In the genomic region with DNA sequence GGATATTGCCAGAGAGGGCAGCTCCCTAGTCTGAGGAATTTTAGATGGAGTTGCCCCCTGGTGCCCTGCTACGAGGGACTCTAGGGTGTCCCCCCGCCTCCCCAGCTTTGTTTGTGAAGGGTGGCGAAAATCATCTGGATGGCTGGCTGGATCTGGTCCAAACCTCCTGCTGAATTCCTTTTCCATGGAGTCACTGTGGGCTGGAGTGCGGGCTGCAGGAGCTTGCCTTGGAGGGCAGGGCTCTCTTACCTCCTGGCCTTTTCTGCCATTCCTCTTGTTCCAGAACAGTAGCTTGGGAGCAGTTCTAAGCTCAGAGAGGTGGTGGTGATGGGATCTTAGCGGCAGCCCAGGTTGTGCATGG, we compare ENCODE assay signal across 9 cellular contexts. TPM values are rescaled to one million over a fixed set of nuclear protein-coding genes. Genes with fewer than 3 reads are reported as not detected.
DNase-seq lines count a peak whose midpoint lies in the region; ATAC-seq and TF ChIP-seq lines count a peak whose summit lies in the region.
"Had no signal": no experiment of that assay in that cellular context is flagged by ENCODE, and none has a peak within 500 bp of the region (broad histone marks: within the 10 kb centered on the region; RNA-seq: fewer than 3 reads in every experiment).

No MANE protein-coding gene starts in this region.

- TF ChIP-seq CTCF in BE2C (IDR thresholded peaks at IDR 0.05; ENCODE audit: low read depth, low read length), result no peak
- TF ChIP-seq CTCF in fibroblast of lung (conservative IDR thresholded peaks at IDR 0.05 in 1 of 2, IDR thresholded peaks at IDR 0.05 in 1 of 2; ENCODE audit: low read depth in 1 of 2, low read length in 2 of 2), result no peak
- TF ChIP-seq CTCF in omental fat pad (IDR thresholded peaks at IDR 0.05), result no peak
- no peak for TF ChIP-seq CTCF in WTC11 (IDR thresholded peaks at IDR 0.05)

- POLR2A ChIA-PET in WTC11 (lab: Charles Lee), result interaction anchor here (0.8 kb wide), 1 partner anchor 58 kb away, joined by 3 read pairs; the partner anchor contains the start of gene RBM22

- H3K4me3 Mint-ChIP-seq in WTC11, result no peak overlapping the region
- H3K4me3 Mint-ChIP-seq in activated naive CD4-positive, alpha-beta T cell treated with anti-CD3 and anti-CD28 coated beads for 36 hours, result no peak overlapping the region

- peak overlapping the region; percentile 88 for H3K4me2 ChIP-seq in fibroblast of lung (ENCODE audit: extremely low read depth, insufficient read depth, low read length)

- H3K9ac ChIP-seq in fibroblast of lung (ENCODE audit: insufficient read depth, low read length), result no peak overlapping the region

- H3K36me3 ChIP-seq in BE2C, result no peaks in the 10 kb centered on the region
- no peaks in the 10 kb centered on the region for H3K36me3 ChIP-seq in fibroblast of lung (ENCODE audit: control insufficient read depth, insufficient read depth, low read length)

- DNase-seq in BE2C (peak; percentile 50), RKO (ENCODE audit: low spot score) (peak; percentile 60), fibroblast of lung (ENCODE audit: low read depth in 2 of 2) (peak; percentile 85 to 93), omental fat pad (ENCODE audit: low spot score) (no peak), WTC11 (ENCODE audit: low spot score) (no peak)
- no peak for DNase-seq in activated naive CD4-positive, alpha-beta T cell treated with anti-CD3 and anti-CD28 coated beads for 36 hours
- DNase-seq in stimulated activated CD4-positive, alpha-beta T cell treated with anti-CD3 and anti-CD28 coated beads, Interleukin-12 subunit alpha, Interleukin-12 subunit beta, amount 100 ng/mL, for 4 hours, result no peak
- DNase-seq: stimulated activated naive CD4-positive, alpha-beta T cell treated with Interleukin-2 at 50 U/mL for 16 hours had no signal

- H3K27me3 Mint-ChIP-seq in WTC11 (ENCODE audit: low read depth), result no peaks in the 10 kb centered on the region
- H3K27me3 Mint-ChIP-seq in activated naive CD4-positive, alpha-beta T cell treated with anti-CD3 and anti-CD28 coated beads for 36 hours (ENCODE audit: low read depth), result no peaks in the 10 kb centered on the region

- no peak overlapping the region for H2AFZ ChIP-seq in fibroblast of lung (ENCODE audit: low read length)

- H4K20me1 ChIP-seq in fibroblast of lung (ENCODE audit: control insufficient read depth, extremely low read depth, insufficient read depth, low read length), result no peaks in the 10 kb centered on the region

- peak overlapping the region; percentile 89 for H3K27ac ChIP-seq in fibroblast of lung (ENCODE audit: insufficient read depth, low read length)

- H3K4me1 Mint-ChIP-seq in WTC11, result peaks cover 40% of the 10 kb centered on the region
- H3K4me1 Mint-ChIP-seq in activated naive CD4-positive, alpha-beta T cell treated with anti-CD3 and anti-CD28 coated beads for 36 hours (ENCODE audit: low read depth), result no peaks in the 10 kb centered on the region

- no peaks in the 10 kb centered on the region for H3K9me3 ChIP-seq in BE2C
- no peaks in the 10 kb centered on the region for H3K9me3 ChIP-seq in fibroblast of lung (ENCODE audit: control insufficient read depth, insufficient read depth, low read depth, low read length)

- H3K4me3 ChIP-seq in BE2C (ENCODE audit: low read depth, low read length) (no peak overlapping the region), fibroblast of lung (replicated peaks in 1 of 4; ENCODE audit: control extremely low read depth in 1 of 4, insufficient read depth in 1 of 4, low read depth in 3 of 4, low read length in 4 of 4) (peak overlapping the region in 3 of 4 experiments; percentile 37 to 59 (median 51))

- intact Hi-C loops in activated naive CD4-positive, alpha-beta T cell treated with anti-CD3 and anti-CD28 coated beads for 36 hours (cut with micrococcal nuclease), result no loop called here

- ATAC-seq in omental fat pad (ENCODE audit: low FRiP score), result peak; percentile 52
- ATAC-seq in WTC11, result no peak
- ATAC-seq in HG03108 (IDR thresholded peaks at IDR 0.05; ENCODE audit: unreplicated experiment), result no peak

- H3K36me3 Mint-ChIP-seq in WTC11, result no peaks in the 10 kb centered on the region
- no peaks in the 10 kb centered on the region for H3K36me3 Mint-ChIP-seq in activated naive CD4-positive, alpha-beta T cell treated with anti-CD3 and anti-CD28 coated beads for 36 hours (ENCODE audit: low read depth)

- CTCF ChIA-PET in WTC11 (lab: Charles Lee), result interaction anchor here (0.8 to 1.3 kb wide), 6 partner anchors 13 to 83 kb away, joined by 3 to 4 read pairs (median 3); no protein-coding TSS in a partner anchor
- CTCF ChIA-PET in activated naive CD4-positive, alpha-beta T cell treated with anti-CD3 and anti-CD28 coated beads for 36 hours (lab: Charles Lee), result interaction anchor here (1.2 to 1.3 kb wide), 2 partner anchors 12 to 15 kb away, joined by 4 read pairs; no protein-coding TSS in a partner anchor

- H3K4me1 ChIP-seq in BE2C (peaks cover 67% of the 10 kb centered on the region), fibroblast of lung (ENCODE audit: control insufficient read depth, extremely low read depth, insufficient read depth, low read length) (peaks cover 64% of the 10 kb centered on the region)

- H3K27me3 ChIP-seq in BE2C (no peaks in the 10 kb centered on the region), fibroblast of lung (ENCODE audit: control insufficient read depth, insufficient read depth, low read length) (no peaks in the 10 kb centered on the region)

- no peak overlapping the region for H3K27ac Mint-ChIP-seq in WTC11
- H3K27ac Mint-ChIP-seq in activated naive CD4-positive, alpha-beta T cell treated with anti-CD3 and anti-CD28 coated beads for 36 hours, result no peak overlapping the region

- H3K9me3 Mint-ChIP-seq in WTC11, result no peaks in the 10 kb centered on the region
- no peaks in the 10 kb centered on the region for H3K9me3 Mint-ChIP-seq in activated naive CD4-positive, alpha-beta T cell treated with anti-CD3 and anti-CD28 coated beads for 36 hours

- no peaks in the 10 kb centered on the region for H3K79me2 ChIP-seq in fibroblast of lung (ENCODE audit: control insufficient read depth, insufficient read depth, low read length)

TF ChIP-seq in WTC11, 78 proteins besides CTCF, POLR2A, EP300 and RAD21:
- TF ChIP-seq JUN (CRISPR knock-in tag; IDR thresholded peaks at IDR 0.05) (no peak), TEAD4 (CRISPR knock-in tag; IDR thresholded peaks at IDR 0.05) (no peak), GRHL2 (CRISPR knock-in tag; IDR thresholded peaks at IDR 0.05; ENCODE audit: insufficient replicate concordance, severe bottlenecking) (no peak), ZNF423 (CRISPR knock-in tag; IDR thresholded peaks at IDR 0.05) (no peak), ATF3 (CRISPR knock-in tag; conservative IDR thresholded peaks at IDR 0.05) (no peak), OVOL2 (CRISPR knock-in tag; IDR thresholded peaks at IDR 0.05; ENCODE audit: borderline replicate concordance) (no peak), CREB1 (CRISPR knock-in tag; IDR thresholded peaks at IDR 0.05) (no peak)

RNA-seq across cellular contexts. Expression of gene SYNPO, which starts 2.1 kb away (rescaled TPM):
- 35.2 TPM for polyA plus RNA-seq in BE2C (2012; ENCODE audit: insufficient read depth, insufficient read length, low read depth)
- total RNA-seq in fibroblast of lung (5.6 and 6.6 TPM in 2 replicates), omental fat pad (10 to 100 TPM; 12.2 to 43.6 (median 26.1) TPM), WTC11 (2021) (2.1 to 2.7 TPM (median 2.6 TPM) in 3 replicates)
- polyA plus RNA-seq in fibroblast of lung, result 9.8 and 10.5 TPM in 2 replicates
- 25.0 and 50.9 TPM in 2 replicates for polyA plus RNA-seq in fibroblast of lung (2012)
- 115 and 181 TPM in 2 replicates for polyA minus RNA-seq in fibroblast of lung (ENCODE audit: low replicate concordance)
- under 1 TPM; 0.14 to 0.17 TPM for total RNA-seq in activated naive CD4-positive, alpha-beta T cell treated with anti-CD3 and anti-CD28 coated beads for 36 hours

RNA-seq across cellular contexts. Expression of gene MYOZ3, which starts 18.5 kb away (rescaled TPM):
- 1.4 TPM for polyA plus RNA-seq in BE2C (2012; ENCODE audit: insufficient read depth, insufficient read length, low read depth)
- total RNA-seq in fibroblast of lung (0.33 and 0.77 TPM in 2 replicates), omental fat pad (1 to 10 TPM in 1 of 4 donors, under 1 TPM in 2, not detected in 1; 0.28 to 1.7 (median 0.56) TPM), WTC11 (2021) (11.6 to 14.5 TPM (median 13.7 TPM) in 3 replicates)
- polyA plus RNA-seq in fibroblast of lung, result 0.14 and 0.26 TPM in 2 replicates
- 0.14 and 0.17 TPM in 2 replicates for polyA plus RNA-seq in fibroblast of lung (2012)
- polyA minus RNA-seq in fibroblast of lung (ENCODE audit: low replicate concordance), result 2.4 TPM in 1 of 2 replicates, not detected in the other
- under 1 TPM; 0.17 to 0.49 TPM for total RNA-seq in activated naive CD4-positive, alpha-beta T cell treated with anti-CD3 and anti-CD28 coated beads for 36 hours

RNA-seq across cellular contexts. Expression of gene RBM22, which starts 58.3 kb away (rescaled TPM):
- polyA plus RNA-seq in BE2C (2012; ENCODE audit: insufficient read depth, insufficient read length, low read depth), result 125 TPM
- 14.1 and 15.4 TPM in 2 replicates for total RNA-seq in fibroblast of lung
- polyA plus RNA-seq in fibroblast of lung, result 36.7 and 51.5 TPM in 2 replicates
- polyA plus RNA-seq in fibroblast of lung (2012), result 22.6 and 26.7 TPM in 2 replicates
- polyA minus RNA-seq in fibroblast of lung (ENCODE audit: low replicate concordance), result 11.7 and 13.3 TPM in 2 replicates
- 10 to 100 TPM; 38.3 to 42.0 (median 40.5) TPM for total RNA-seq in omental fat pad
- total RNA-seq in WTC11 (2021), result 28.7 to 34.0 TPM (median 31.6 TPM) in 3 replicates
- total RNA-seq in activated naive CD4-positive, alpha-beta T cell treated with anti-CD3 and anti-CD28 coated beads for 36 hours, result 10 to 100 TPM; 86.2 to 88.2 TPM

Comparison
In these comparisons a context has a peak if more than half of its experiments do, and no peak if none do; other contexts are left out.
1. DNase-seq: peak in BE2C (single experiment), RKO (single experiment) and fibroblast of lung (2 of 2); none in omental fat pad (single experiment), WTC11 (single experiment), activated naive CD4-positive, alpha-beta T cell treated with anti-CD3 and anti-CD28 coated beads for 36 hours (single experiment) and stimulated activated CD4-positive, alpha-beta T cell treated with anti-CD3 and anti-CD28 coated beads, Interleukin-12 subunit alpha, Interleukin-12 subunit beta, amount 100 ng/mL, for 4 hours (single experiment).